ENCODE assay signal across 1 cellular context in the genomic region with DNA sequence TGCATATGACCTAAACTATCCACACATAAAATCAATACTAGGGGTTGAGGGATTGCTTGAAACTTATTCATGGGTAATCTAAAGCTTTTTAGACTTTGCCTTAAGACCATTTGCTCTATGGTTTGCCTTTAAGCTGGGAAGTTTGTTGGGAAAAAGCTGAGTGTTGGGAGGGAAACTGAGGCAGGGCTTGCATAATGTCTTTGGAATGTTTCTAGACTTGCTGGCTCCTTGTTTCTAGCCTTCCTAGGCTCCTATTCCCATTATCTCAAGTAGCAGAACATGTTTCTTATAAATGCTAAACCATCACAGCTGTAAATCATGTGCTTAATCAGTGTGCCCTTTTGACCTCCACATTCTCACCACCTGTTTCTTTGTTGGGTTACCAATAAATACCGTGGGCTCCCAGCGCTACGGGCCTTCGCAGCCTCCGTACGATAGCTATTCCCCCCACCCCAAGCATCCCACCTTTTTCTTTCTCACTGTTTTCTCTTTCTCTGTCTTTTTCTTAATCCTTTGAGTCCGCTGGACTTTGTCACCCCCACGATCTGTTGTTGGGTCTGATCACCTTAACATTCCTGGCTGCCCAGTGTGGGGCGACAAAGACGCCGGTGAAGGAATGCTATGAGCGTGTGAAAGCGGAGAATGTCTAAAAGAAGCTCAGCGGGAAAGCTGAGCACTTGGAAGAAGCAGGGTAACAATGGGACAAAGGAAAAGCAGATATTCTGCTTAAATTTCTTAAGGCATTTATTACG.
A peak's percentile ranks its signal among the peaks of the same experiment; 100 is the strongest.
TF ChIP-seq lines count a peak whose summit lies in the region.

No MANE protein-coding gene starts in this region.

TF ChIP-seq in K562, 482 proteins besides CTCF, POLR2A, EP300 and RAD21 (continued from another document):
- TF ChIP-seq, protein P1, sequence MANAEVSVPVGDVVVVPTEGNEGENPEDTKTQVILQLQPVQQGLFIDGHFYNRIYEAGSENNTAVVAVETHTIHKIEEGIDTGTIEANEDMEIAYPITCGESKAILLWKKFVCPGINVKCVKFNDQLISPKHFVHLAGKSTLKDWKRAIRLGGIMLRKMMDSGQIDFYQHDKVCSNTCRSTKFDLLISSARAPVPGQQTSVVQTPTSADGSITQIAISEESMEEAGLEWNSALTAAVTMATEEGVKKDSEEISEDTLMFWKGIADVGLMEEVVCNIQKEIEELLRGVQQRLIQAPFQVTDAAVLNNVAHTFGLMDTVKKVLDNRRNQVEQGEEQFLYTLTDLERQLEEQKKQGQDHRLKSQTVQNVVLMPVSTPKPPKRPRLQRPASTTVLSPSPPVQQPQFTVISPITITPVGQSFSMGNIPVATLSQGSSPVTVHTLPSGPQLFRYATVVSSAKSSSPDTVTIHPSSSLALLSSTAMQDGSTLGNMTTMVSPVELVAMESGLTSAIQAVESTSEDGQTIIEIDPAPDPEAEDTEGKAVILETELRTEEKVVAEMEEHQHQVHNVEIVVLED (CRISPR knock-in tag; IDR thresholded peaks at IDR 0.05): no peak
- TF ChIP-seq NR2C2 (CRISPR knock-in tag; IDR thresholded peaks at IDR 0.05) (no peak), NR2C2 (tag; IDR thresholded peaks at IDR 0.05) (0 out of 2 replicates have a peak, but pooled peaks have one; percentile 19), NR1H2 (CRISPR knock-in tag; IDR thresholded peaks at IDR 0.05) (no peak)
- TF ChIP-seq, protein P2, sequence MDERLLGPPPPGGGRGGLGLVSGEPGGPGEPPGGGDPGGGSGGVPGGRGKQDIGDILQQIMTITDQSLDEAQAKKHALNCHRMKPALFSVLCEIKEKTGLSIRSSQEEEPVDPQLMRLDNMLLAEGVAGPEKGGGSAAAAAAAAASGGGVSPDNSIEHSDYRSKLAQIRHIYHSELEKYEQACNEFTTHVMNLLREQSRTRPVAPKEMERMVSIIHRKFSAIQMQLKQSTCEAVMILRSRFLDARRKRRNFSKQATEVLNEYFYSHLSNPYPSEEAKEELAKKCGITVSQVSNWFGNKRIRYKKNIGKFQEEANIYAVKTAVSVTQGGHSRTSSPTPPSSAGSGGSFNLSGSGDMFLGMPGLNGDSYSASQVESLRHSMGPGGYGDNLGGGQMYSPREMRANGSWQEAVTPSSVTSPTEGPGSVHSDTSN (CRISPR knock-in tag; IDR thresholded peaks at IDR 0.05; ENCODE audit: low read depth): no peak
- TF ChIP-seq, protein P2 (tag; conservative IDR thresholded peaks at IDR 0.05; ENCODE audit: low read depth): peak; percentile 71
- TF ChIP-seq, protein P3, sequence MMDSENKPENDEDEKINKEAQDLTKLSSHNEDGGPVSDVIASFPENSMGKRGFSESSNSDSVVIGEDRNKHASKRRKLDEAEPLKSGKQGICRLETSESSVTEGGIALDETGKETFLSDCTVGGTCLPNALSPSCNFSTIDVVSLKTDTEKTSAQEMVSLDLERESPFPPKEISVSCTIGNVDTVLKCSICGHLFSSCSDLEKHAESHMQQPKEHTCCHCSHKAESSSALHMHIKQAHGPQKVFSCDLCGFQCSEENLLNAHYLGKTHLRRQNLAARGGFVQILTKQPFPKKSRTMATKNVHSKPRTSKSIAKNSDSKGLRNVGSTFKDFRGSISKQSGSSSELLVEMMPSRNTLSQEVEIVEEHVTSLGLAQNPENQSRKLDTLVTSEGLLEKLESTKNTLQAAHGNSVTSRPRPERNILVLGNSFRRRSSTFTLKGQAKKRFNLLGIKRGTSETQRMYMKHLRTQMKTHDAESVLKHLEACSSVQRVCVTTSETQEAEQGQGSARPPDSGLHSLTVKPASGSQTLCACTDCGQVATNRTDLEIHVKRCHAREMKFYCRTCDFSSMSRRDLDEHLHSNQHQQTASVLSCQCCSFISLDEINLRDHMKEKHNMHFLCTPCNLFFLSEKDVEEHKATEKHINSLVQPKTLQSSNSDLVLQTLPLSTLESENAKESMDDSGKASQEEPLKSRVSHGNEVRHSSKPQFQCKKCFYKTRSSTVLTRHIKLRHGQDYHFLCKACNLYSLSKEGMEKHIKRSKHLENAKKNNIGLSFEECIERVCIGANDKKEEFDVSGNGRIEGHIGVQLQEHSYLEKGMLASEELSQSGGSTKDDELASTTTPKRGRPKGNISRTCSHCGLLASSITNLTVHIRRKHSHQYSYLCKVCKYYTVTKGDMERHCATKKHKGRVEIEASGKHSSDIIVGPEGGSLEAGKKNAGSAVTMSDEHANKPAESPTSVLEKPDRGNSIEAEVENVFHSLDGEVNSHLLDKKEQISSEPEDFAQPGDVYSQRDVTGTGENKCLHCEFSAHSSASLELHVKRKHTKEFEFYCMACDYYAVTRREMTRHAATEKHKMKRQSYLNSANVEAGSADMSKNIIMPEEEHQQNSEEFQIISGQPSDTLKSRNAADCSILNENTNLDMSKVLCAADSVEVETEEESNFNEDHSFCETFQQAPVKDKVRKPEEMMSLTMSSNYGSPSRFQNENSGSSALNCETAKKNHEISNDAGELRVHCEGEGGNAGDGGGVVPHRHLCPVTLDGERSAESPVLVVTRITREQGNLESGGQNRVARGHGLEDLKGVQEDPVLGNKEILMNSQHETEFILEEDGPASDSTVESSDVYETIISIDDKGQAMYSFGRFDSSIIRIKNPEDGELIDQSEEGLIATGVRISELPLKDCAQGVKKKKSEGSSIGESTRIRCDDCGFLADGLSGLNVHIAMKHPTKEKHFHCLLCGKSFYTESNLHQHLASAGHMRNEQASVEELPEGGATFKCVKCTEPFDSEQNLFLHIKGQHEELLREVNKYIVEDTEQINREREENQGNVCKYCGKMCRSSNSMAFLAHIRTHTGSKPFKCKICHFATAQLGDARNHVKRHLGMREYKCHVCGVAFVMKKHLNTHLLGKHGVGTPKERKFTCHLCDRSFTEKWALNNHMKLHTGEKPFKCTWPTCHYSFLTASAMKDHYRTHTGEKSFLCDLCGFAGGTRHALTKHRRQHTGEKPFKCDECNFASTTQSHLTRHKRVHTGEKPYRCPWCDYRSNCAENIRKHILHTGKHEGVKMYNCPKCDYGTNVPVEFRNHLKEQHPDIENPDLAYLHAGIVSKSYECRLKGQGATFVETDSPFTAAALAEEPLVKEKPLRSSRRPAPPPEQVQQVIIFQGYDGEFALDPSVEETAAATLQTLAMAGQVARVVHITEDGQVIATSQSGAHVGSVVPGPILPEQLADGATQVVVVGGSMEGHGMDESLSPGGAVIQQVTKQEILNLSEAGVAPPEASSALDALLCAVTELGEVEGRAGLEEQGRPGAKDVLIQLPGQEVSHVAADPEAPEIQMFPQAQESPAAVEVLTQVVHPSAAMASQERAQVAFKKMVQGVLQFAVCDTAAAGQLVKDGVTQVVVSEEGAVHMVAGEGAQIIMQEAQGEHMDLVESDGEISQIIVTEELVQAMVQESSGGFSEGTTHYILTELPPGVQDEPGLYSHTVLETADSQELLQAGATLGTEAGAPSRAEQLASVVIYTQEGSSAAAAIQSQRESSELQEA (IDR thresholded peaks at IDR 0.05; ENCODE audit: low read depth): 0 out of 2 replicates have a peak, but pooled peaks have one; percentile 28
